In the genomic region with DNA sequence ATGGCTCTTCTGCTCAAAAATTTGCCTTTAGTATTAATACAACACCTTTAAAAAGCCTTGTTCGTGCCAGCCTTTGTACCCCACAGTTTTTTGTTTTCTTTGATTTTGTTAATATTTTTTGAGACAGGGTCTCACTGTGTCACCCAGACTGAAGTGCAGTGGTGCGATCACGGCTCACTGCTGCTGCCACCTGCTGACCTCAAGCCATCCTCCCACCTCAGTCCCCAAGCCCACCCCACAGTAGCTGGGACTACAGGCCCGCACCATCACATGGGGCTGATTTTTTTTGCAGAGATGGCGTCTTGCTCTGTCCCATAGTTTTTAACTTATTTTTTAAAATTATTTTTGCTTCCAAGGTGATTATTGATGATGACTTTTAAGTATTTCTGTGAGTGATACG, we compare ENCODE assay signal across 1 cellular context.
TF ChIP-seq lines count a peak whose summit lies in the region.

No MANE protein-coding gene starts in this region.

TF ChIP-seq in GM23338, 12 proteins besides CTCF, POLR2A, EP300 and RAD21 (continued from another document):
- TF ChIP-seq REST (IDR thresholded peaks at IDR 0.05; ENCODE audit: unreplicated experiment) (no peak), STAT1 (IDR thresholded peaks at IDR 0.05; ENCODE audit: unreplicated experiment) (no peak), ZNF114 (CRISPR knock-in tag; IDR thresholded peaks at IDR 0.05) (no peak), POLR2AphosphoS5 (IDR thresholded peaks at IDR 0.05; ENCODE audit: low read depth) (no peak), NANOG (IDR thresholded peaks at IDR 0.05; ENCODE audit: borderline replicate concordance) (no peak), EZH2 (IDR thresholded peaks at IDR 0.05; ENCODE audit: low read depth, unreplicated experiment) (no peak)
- TF ChIP-seq, protein P1, sequence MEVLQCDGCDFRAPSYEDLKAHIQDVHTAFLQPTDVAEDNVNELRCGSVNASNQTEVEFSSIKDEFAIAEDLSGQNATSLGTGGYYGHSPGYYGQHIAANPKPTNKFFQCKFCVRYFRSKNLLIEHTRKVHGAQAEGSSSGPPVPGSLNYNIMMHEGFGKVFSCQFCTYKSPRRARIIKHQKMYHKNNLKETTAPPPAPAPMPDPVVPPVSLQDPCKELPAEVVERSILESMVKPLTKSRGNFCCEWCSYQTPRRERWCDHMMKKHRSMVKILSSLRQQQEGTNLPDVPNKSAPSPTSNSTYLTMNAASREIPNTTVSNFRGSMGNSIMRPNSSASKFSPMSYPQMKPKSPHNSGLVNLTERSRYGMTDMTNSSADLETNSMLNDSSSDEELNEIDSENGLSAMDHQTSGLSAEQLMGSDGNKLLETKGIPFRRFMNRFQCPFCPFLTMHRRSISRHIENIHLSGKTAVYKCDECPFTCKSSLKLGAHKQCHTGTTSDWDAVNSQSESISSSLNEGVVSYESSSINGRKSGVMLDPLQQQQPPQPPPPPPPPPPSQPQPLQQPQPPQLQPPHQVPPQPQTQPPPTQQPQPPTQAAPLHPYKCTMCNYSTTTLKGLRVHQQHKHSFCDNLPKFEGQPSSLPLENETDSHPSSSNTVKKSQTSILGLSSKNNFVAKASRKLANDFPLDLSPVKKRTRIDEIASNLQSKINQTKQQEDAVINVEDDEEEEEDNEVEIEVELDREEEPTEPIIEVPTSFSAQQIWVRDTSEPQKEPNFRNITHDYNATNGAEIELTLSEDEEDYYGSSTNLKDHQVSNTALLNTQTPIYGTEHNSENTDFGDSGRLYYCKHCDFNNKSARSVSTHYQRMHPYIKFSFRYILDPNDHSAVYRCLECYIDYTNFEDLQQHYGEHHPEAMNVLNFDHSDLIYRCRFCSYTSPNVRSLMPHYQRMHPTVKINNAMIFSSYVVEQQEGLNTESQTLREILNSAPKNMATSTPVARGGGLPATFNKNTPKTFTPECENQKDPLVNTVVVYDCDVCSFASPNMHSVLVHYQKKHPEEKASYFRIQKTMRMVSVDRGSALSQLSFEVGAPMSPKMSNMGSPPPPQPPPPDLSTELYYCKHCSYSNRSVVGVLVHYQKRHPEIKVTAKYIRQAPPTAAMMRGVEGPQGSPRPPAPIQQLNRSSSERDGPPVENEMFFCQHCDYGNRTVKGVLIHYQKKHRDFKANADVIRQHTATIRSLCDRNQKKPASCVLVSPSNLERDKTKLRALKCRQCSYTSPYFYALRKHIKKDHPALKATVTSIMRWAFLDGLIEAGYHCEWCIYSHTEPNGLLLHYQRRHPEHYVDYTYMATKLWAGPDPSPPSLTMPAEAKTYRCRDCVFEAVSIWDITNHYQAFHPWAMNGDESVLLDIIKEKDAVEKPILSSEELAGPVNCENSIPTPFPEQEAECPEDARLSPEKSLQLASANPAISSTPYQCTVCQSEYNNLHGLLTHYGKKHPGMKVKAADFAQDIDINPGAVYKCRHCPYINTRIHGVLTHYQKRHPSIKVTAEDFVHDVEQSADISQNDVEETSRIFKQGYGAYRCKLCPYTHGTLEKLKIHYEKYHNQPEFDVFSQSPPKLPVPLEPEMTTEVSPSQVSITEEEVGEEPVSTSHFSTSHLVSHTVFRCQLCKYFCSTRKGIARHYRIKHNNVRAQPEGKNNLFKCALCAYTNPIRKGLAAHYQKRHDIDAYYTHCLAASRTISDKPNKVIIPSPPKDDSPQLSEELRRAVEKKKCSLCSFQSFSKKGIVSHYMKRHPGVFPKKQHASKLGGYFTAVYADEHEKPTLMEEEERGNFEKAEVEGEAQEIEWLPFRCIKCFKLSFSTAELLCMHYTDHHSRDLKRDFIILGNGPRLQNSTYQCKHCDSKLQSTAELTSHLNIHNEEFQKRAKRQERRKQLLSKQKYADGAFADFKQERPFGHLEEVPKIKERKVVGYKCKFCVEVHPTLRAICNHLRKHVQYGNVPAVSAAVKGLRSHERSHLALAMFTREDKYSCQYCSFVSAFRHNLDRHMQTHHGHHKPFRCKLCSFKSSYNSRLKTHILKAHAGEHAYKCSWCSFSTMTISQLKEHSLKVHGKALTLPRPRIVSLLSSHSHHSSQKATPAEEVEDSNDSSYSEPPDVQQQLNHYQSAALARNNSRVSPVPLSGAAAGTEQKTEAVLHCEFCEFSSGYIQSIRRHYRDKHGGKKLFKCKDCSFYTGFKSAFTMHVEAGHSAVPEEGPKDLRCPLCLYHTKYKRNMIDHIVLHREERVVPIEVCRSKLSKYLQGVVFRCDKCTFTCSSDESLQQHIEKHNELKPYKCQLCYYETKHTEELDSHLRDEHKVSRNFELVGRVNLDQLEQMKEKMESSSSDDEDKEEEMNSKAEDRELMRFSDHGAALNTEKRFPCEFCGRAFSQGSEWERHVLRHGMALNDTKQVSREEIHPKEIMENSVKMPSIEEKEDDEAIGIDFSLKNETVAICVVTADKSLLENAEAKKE (CRISPR knock-in tag; IDR thresholded peaks at IDR 0.05) = no peak
TF ChIP-seq in GM23338: peak in this region for 0.
